12 cellular contexts compared by ENCODE assay signal in the genomic region with DNA sequence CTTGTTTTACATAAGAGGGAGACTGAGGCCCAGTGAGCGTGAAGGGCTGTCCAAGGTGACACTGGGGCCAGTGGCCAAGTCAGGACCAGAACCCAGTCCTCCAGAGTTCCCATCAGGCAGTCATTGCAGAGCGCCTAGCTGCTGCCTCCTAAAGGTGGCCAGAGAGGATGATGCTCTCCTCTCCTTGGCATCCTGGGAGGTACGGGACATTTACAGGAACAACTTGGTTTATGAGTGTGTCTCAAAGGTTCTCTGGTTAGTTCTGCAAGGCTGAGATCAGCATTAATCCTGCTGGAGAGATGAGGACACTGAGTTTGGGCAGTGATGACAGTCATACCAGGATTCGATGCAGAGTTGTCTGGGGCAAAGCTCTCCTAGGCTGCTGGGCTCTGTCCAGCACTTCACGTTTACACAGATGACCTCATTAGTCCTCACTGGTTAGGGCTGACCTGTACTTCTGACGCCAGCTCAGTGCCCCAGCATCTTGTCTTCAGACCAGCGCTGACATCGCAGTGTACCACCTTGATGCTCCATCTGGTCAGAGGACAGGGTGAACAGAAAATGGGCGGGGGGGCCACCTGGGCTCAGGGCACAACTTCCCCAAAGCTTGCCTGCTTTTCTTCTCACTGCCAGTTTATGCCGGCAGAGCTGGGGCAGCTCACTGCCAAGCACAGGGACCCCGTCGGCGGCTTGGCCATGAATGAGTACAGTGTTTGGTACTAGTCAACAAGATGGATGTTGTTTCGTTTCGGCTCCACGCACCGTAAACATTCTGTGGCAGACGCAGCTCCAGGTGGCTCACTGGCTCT.
A peak's percentile ranks its signal among the peaks of the same experiment; 100 is the strongest.
DNase-seq lines count a peak whose midpoint lies in the region; ATAC-seq, FAIRE-seq and TF ChIP-seq lines count a peak whose summit lies in the region.
"Had no signal": no experiment of that assay in that cellular context is flagged by ENCODE, and none has a peak within 500 bp of the region (broad histone marks: within the 10 kb centered on the region; RNA-seq: fewer than 3 reads in every experiment).

No MANE protein-coding gene starts in this region.

- no peak overlapping the region for H3K27ac ChIP-seq in MM.1S (ENCODE audit: low read length)

- TF ChIP-seq CTCF in nephron progenitor cell (IDR thresholded peaks at IDR 0.05) (no peak), MM.1S (IDR thresholded peaks at IDR 0.05; ENCODE audit: low read length) (no peak)

- H3K4me3 ChIP-seq in MG63 (no peak overlapping the region), MM.1S (ENCODE audit: low read length) (no peak overlapping the region)

- no peaks in the 10 kb centered on the region for H3K9me3 Mint-ChIP-seq in nephron progenitor cell
- H3K9me3 Mint-ChIP-seq: CD4-positive, alpha-beta T cell; dendritic cell treated with granulocyte-macrophage colony-stimulating factor and Interleukin-4, amounts not matched to agents 40 ng/mL and 50 ng/mL, for 4 days had no signal

- peaks cover 8% of the 10 kb centered on the region for H3K27me3 Mint-ChIP-seq in nephron progenitor cell (ENCODE audit: low read depth, poor library complexity)
- H3K27me3 Mint-ChIP-seq: CD4-positive, alpha-beta T cell; dendritic cell treated with granulocyte-macrophage colony-stimulating factor and Interleukin-4, amounts not matched to agents 40 ng/mL and 50 ng/mL, for 4 days had no signal

- no peak for ATAC-seq in GM19467 (IDR thresholded peaks at IDR 0.05; ENCODE audit: unreplicated experiment)
- ATAC-seq: stimulated activated naive CD8-positive, alpha-beta T cell treated with anti-CD3 and anti-CD28 coated beads, Interleukin-15, Interleukin-2, amounts not matched to agents 100 U/mL and 50 U/mL, for 24 hours had no signal

- H3F3A ChIP-seq in MM.1S (ENCODE audit: insufficient read depth, low read length) = no peaks in the 10 kb centered on the region

- no peaks in the 10 kb centered on the region for H4K20me1 ChIP-seq in MM.1S (ENCODE audit: insufficient read depth, low read length)

- H3K9me3 ChIP-seq in MG63 = peaks cover 6% of the 10 kb centered on the region; the same call in 1 of the 2 replicates
- no peaks in the 10 kb centered on the region for H3K9me3 ChIP-seq in MM.1S (replicated peaks; ENCODE audit: insufficient read depth, low read length)

- peak overlapping the region; percentile 57 for H3K27ac Mint-ChIP-seq in nephron progenitor cell
- H3K27ac Mint-ChIP-seq: CD4-positive, alpha-beta T cell; dendritic cell treated with granulocyte-macrophage colony-stimulating factor and Interleukin-4, amounts not matched to agents 40 ng/mL and 50 ng/mL, for 4 days had no signal

- H3K36me3 ChIP-seq in MG63 = no peaks in the 10 kb centered on the region
- H3K36me3 ChIP-seq in MM.1S (replicated peaks; ENCODE audit: insufficient read depth, low read length) = no peaks in the 10 kb centered on the region

- H3K4me2 ChIP-seq in MM.1S (ENCODE audit: low read depth, low read length) = no peak overlapping the region

- no peak overlapping the region for H3K9ac ChIP-seq in MM.1S (ENCODE audit: low read length)

- no peak overlapping the region for H2AFZ ChIP-seq in MM.1S (ENCODE audit: low read length)

- H3K79me2 ChIP-seq in MM.1S (ENCODE audit: low read length) = no peaks in the 10 kb centered on the region

- H3K27me3 ChIP-seq in MG63 (no peaks in the 10 kb centered on the region), MM.1S (replicated peaks; ENCODE audit: insufficient read depth, low read length) (no peaks in the 10 kb centered on the region)

- H3K4me1 Mint-ChIP-seq in nephron progenitor cell = peaks cover 16% of the 10 kb centered on the region

- H3K4me1 ChIP-seq in MM.1S (ENCODE audit: low read length) = no peaks in the 10 kb centered on the region

- no peak for FAIRE-seq in HTR-8/SVneo (lab: Jason Lieb, UNC)

- DNase-seq in D341Med (ENCODE audit: low spot score) = peak; percentile 10
- peak; percentile 25 for DNase-seq in MG63
- DNase-seq in dermis blood vessel endothelial cell = peak; percentile 10
- DNase-seq in nephron progenitor cell = peak; percentile 29
- no peak for DNase-seq in NCI-H226
- DNase-seq in HTR-8/SVneo (ENCODE audit: insufficient read length, low spot score) = no peak
- no peak for DNase-seq in MM.1S
- DNase-seq: Karpas-422; stimulated activated naive CD8-positive, alpha-beta T cell treated with anti-CD3 and anti-CD28 coated beads, Interleukin-15, Interleukin-2, amounts not matched to agents 100 U/mL and 50 U/mL, for 24 hours had no signal

- H3K4me3 Mint-ChIP-seq in nephron progenitor cell = no peak overlapping the region
- H3K4me3 Mint-ChIP-seq: CD4-positive, alpha-beta T cell; dendritic cell treated with granulocyte-macrophage colony-stimulating factor and Interleukin-4, amounts not matched to agents 40 ng/mL and 50 ng/mL, for 4 days had no signal

- no peaks in the 10 kb centered on the region for H3K9me2 ChIP-seq in MM.1S (replicated peaks; ENCODE audit: insufficient read depth, low read length)

- H3K36me3 Mint-ChIP-seq in nephron progenitor cell (ENCODE audit: low read depth) = no peaks in the 10 kb centered on the region

Comparison
In these comparisons a context has a peak if more than half of its experiments do, and no peak if none do; other contexts are left out.
1. DNase-seq: peak in D341Med (single experiment), MG63 (single experiment), dermis blood vessel endothelial cell (single experiment) and nephron progenitor cell (single experiment); none in NCI-H226 (single experiment), HTR-8/SVneo (single experiment) and MM.1S (single experiment).